In the genomic region with DNA sequence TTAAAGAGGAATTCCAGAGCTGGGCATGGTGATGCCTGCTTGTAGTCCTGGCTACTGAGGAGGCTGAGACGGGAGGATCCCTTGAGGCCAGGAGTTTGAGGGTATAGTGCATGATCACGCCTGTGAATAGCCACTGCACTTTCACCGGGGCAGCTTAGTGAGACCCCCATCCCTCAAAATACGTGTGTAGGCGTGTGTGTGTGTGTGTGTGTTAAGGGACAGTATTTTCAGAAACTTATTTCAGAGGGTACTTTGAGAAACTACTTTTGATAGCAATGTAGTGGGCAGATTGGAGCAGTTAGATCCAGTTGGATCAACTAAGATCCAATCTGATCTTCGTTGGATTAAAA, we compare ENCODE assay signal across 24 cellular contexts.
"Had no signal": no experiment of that assay in that cellular context is flagged by ENCODE, and none has a peak within 500 bp of the region (broad histone marks: within the 10 kb centered on the region; RNA-seq: fewer than 3 reads in every experiment).

No MANE protein-coding gene starts in this region.

- H3K4me3 ChIP-seq: cardiac muscle cell, SJSA1 had no signal

- H3K27ac Mint-ChIP-seq: activated CD8-positive, alpha-beta memory T cell treated with anti-CD3 and anti-CD28 coated beads, Interleukin-2, amount 10 ng/mL, durations not matched to agents 7 days and 5 days; activated CD8-positive, alpha-beta T cell treated with anti-CD3 and anti-CD28 coated beads, Interleukin-2, amount 10 ng/mL, durations not matched to agents 7 days and 5 days; activated naive CD8-positive, alpha-beta T cell treated with anti-CD3 and anti-CD28 coated beads for 36 hours; activated T-cell treated with anti-CD3 and anti-CD28 coated beads, Interleukin-2, amount 50 U/mL, for 24 hours; activated T-helper 1 cell treated with anti-CD3 and anti-CD28 coated beads, Interleukin-12 subunit alpha, Interleukin-12 subunit beta, Interleukin-2, Interleukin-4 antibody, amounts not matched to agents 30 ng/mL and 10 ng/mL and 1 ng/mL, durations not matched to agents 14 hours and 24 hours and 36 hours had no signal

- H3K27me3 ChIP-seq: brain microvascular endothelial cell, cardiac muscle cell, SJSA1 had no signal

- DNase-seq: activated CD4-positive, alpha-beta T cell treated with anti-CD3 and anti-CD28 coated beads for 48 hours; activated CD4-positive, alpha-beta T cell treated with anti-CD3 and anti-CD28 coated beads, Interleukin-2, amount 50 U/mL, for 4 hours; activated CD4-positive, CD25-positive, alpha-beta regulatory T cell treated with anti-CD3 and anti-CD28 coated beads, Interleukin-2, amount 50 U/mL, for 72 hours; activated CD8-positive, alpha-beta memory T cell treated with anti-CD3 and anti-CD28 coated beads, Interleukin-2, amount 10 ng/mL, durations not matched to agents 7 days and 5 days; activated CD8-positive, alpha-beta T cell treated with anti-CD3 and anti-CD28 coated beads, Interleukin-2, amount 10 ng/mL, durations not matched to agents 7 days and 5 days; activated effector memory CD4-positive, alpha-beta T cell treated with anti-CD3 and anti-CD28 coated beads, Interleukin-2, amount 50 U/mL, for 16 hours; activated naive CD4-positive, alpha-beta T cell treated with Interleukin-2 at 50 U/mL for 16 hours; activated naive CD8-positive, alpha-beta T cell treated with anti-CD3 and anti-CD28 coated beads for 36 hours; activated T-cell treated with anti-CD3 and anti-CD28 coated beads, Interleukin-2, amount 50 U/mL, for 24 hours; brain microvascular endothelial cell; MM.1S; NCI-H1105; NCI-H1436; NCI-H187; NCI-H2081; NCI-H446; NCI-H524; SHP77; SW 1271 had no signal

- ATAC-seq: activated CD8-positive, alpha-beta memory T cell treated with anti-CD3 and anti-CD28 coated beads, Interleukin-2, amount 10 ng/mL, durations not matched to agents 7 days and 5 days; activated CD8-positive, alpha-beta T cell treated with anti-CD3 and anti-CD28 coated beads, Interleukin-2, amount 10 ng/mL, durations not matched to agents 7 days and 5 days; SK-N-SH treated with all-trans-retinoic acid at 6 μM for 48 hours had no signal

- H3K27me3 Mint-ChIP-seq: activated CD8-positive, alpha-beta memory T cell treated with anti-CD3 and anti-CD28 coated beads, Interleukin-2, amount 10 ng/mL, durations not matched to agents 7 days and 5 days; activated naive CD8-positive, alpha-beta T cell treated with anti-CD3 and anti-CD28 coated beads for 36 hours; activated T-cell treated with anti-CD3 and anti-CD28 coated beads, Interleukin-2, amount 50 U/mL, for 24 hours; IgD-negative memory B cell had no signal

- H3K27ac ChIP-seq: brain microvascular endothelial cell, cardiac muscle cell, SJSA1 had no signal

- H3K4me3 Mint-ChIP-seq: activated CD8-positive, alpha-beta memory T cell treated with anti-CD3 and anti-CD28 coated beads, Interleukin-2, amount 10 ng/mL, durations not matched to agents 7 days and 5 days; activated CD8-positive, alpha-beta T cell treated with anti-CD3 and anti-CD28 coated beads, Interleukin-2, amount 10 ng/mL, durations not matched to agents 7 days and 5 days; activated naive CD8-positive, alpha-beta T cell treated with anti-CD3 and anti-CD28 coated beads for 36 hours; activated T-cell treated with anti-CD3 and anti-CD28 coated beads, Interleukin-2, amount 50 U/mL, for 24 hours; activated T-helper 1 cell treated with anti-CD3 and anti-CD28 coated beads, Interleukin-12 subunit alpha, Interleukin-12 subunit beta, Interleukin-2, Interleukin-4 antibody, amounts not matched to agents 30 ng/mL and 10 ng/mL and 1 ng/mL, durations not matched to agents 14 hours and 24 hours and 36 hours; IgD-negative memory B cell had no signal

- H3K36me3 ChIP-seq: brain microvascular endothelial cell, cardiac muscle cell had no signal
